Comparison of ENCODE assay signal across 1 cellular context in genomic region chr7:100397336-100398081, GRCh38.
TF ChIP-seq lines count a peak whose summit lies in the region.

No MANE protein-coding gene starts in this region.

TF ChIP-seq in HEK293, 187 proteins besides CTCF, POLR2A, EP300 and RAD21:
- TF ChIP-seq, protein P1, sequence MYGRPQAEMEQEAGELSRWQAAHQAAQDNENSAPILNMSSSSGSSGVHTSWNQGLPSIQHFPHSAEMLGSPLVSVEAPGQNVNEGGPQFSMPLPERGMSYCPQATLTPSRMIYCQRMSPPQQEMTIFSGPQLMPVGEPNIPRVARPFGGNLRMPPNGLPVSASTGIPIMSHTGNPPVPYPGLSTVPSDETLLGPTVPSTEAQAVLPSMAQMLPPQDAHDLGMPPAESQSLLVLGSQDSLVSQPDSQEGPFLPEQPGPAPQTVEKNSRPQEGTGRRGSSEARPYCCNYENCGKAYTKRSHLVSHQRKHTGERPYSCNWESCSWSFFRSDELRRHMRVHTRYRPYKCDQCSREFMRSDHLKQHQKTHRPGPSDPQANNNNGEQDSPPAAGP (tag by site-specific recombination; IDR thresholded peaks at IDR 0.05): 0 out of 2 replicates have a peak, but pooled peaks have one; percentile 26
- TF ChIP-seq ZNF544 (tag by site-specific recombination; IDR thresholded peaks at IDR 0.05) (no peak), PRDM10 (tag by site-specific recombination; IDR thresholded peaks at IDR 0.05) (no peak), KLF1 (tag by site-specific recombination; IDR thresholded peaks at IDR 0.05) (peak; percentile 71; the same call in 1 of the 2 replicates), GLIS1 (tag by site-specific recombination; IDR thresholded peaks at IDR 0.05) (no peak)
